31 cellular contexts compared by ENCODE assay signal in genomic region chr12:96526110-96526509, GRCh38. TPM values are rescaled to one million over a fixed set of nuclear protein-coding genes. Genes with fewer than 3 reads are reported as not detected.
"Had no signal": no experiment of that assay in that cellular context is flagged by ENCODE, and none has a peak within 500 bp of the region (broad histone marks: within the 10 kb centered on the region; RNA-seq: fewer than 3 reads in every experiment).

No MANE protein-coding gene starts in this region.

- DNase-seq: activated CD4-positive, alpha-beta T cell treated with anti-CD3 and anti-CD28 coated beads for 48 hours; activated T-cell treated with anti-CD3 and anti-CD28 coated beads, Interleukin-2, amount 50 U/mL, for 24 hours; effector memory CD8-positive, alpha-beta T cell; islet precursor cell; left cardiac atrium; left ventricle myocardium superior; mammary epithelial cell; retina; stimulated activated CD4-positive, alpha-beta T cell treated with anti-CD3 and anti-CD28 coated beads, Interleukin-12 subunit alpha, Interleukin-12 subunit beta, amount 100 ng/mL, for 4 hours; stimulated activated CD4-positive, alpha-beta T cell treated with anti-CD3 and anti-CD28 coated beads, Interleukin-4, amount 100 ng/mL, for 1 hour; stomach; SW 1271; T-helper 9 cell; thyroid gland; upper lobe of left lung had no signal

- H3K36me3 ChIP-seq: ascending aorta, cardiac muscle cell, neutrophil, prostate gland, stomach, thyroid gland, upper lobe of left lung, vagina had no signal

- H3K27me3 Mint-ChIP-seq: activated naive CD8-positive, alpha-beta T cell; activated T-cell treated with anti-CD3 and anti-CD28 coated beads, Interleukin-2, amount 50 U/mL, for 24 hours; brain; effector memory CD8-positive, alpha-beta T cell had no signal

- H3K4me2 ChIP-seq: hepatocyte had no signal

- H3K27me3 ChIP-seq: ascending aorta, cardiac muscle cell, gastroesophageal sphincter, hepatocyte, stomach, thyroid gland, upper lobe of left lung, vagina had no signal

- H3K4me1 Mint-ChIP-seq: nephron had no signal

- H3K27ac ChIP-seq: ascending aorta, cardiac muscle cell, coronary artery, gastroesophageal sphincter, hepatocyte, neutrophil, prostate gland, skin epidermis, stomach, thyroid gland, upper lobe of left lung, vagina, VCaP had no signal

- H3K36me3 Mint-ChIP-seq: activated naive CD8-positive, alpha-beta T cell had no signal

- H3K4me1 ChIP-seq: ascending aorta, gastroesophageal sphincter, prostate gland, stomach, thyroid gland, upper lobe of left lung, vagina had no signal

- H3K9me3 ChIP-seq: ascending aorta, gastroesophageal sphincter, neutrophil, prostate gland, stomach, thyroid gland, upper lobe of left lung, vagina had no signal

- ATAC-seq: effector memory CD8-positive, alpha-beta T cell; gastroesophageal sphincter; left cardiac atrium; left ventricle myocardium superior; sciatic nerve had no signal

- H3K4me3 Mint-ChIP-seq: activated naive CD8-positive, alpha-beta T cell; activated T-cell treated with anti-CD3 and anti-CD28 coated beads, Interleukin-2, amount 50 U/mL, for 24 hours; brain; effector memory CD8-positive, alpha-beta T cell; nephron; T-helper 1 cell treated with Interleukin-12 subunit alpha and Interleukin-12 subunit beta and Interleukin-4 antibody, amounts not matched to agents 30 μg/mL and 1 μg/mL, for 36 hours had no signal

- H3K79me2 ChIP-seq: hepatocyte had no signal

- H3K9me3 Mint-ChIP-seq: activated T-cell treated with anti-CD3 and anti-CD28 coated beads, Interleukin-2, amount 50 U/mL, for 24 hours; activated T-helper 2 cell treated with anti-CD3 and anti-CD28 coated beads, Interferon-gamma antibody, Interleukin-2, Interleukin-4, amounts not matched to agents 10 μg/mL and 5 μg/mL and 100 μg/mL, durations not matched to agents 14 hours and 24 hours and 36 hours; brain; effector memory CD8-positive, alpha-beta T cell had no signal

- H2AFZ ChIP-seq: hepatocyte had no signal

- H3K4me3 ChIP-seq: ascending aorta, cardiac muscle cell, coronary artery, gastroesophageal sphincter, hepatocyte, prostate gland, skin epidermis, stomach, thyroid gland, upper lobe of left lung, vagina had no signal

- H3K27ac Mint-ChIP-seq: activated naive CD8-positive, alpha-beta T cell; activated T-cell treated with anti-CD3 and anti-CD28 coated beads, Interleukin-2, amount 50 U/mL, for 24 hours; activated T-helper 2 cell treated with anti-CD3 and anti-CD28 coated beads, Interferon-gamma antibody, Interleukin-2, Interleukin-4, amounts not matched to agents 10 μg/mL and 5 μg/mL and 100 μg/mL, durations not matched to agents 14 hours and 24 hours and 36 hours; effector memory CD8-positive, alpha-beta T cell; nephron; T-helper 1 cell treated with Interleukin-12 subunit alpha and Interleukin-12 subunit beta and Interleukin-4 antibody, amounts not matched to agents 30 μg/mL and 1 μg/mL, for 36 hours had no signal

RNA-seq across cellular contexts. Expression of gene CFAP54, which starts 36.7 kb away (rescaled TPM):
- total RNA-seq: ascending aorta had no signal
